Comparison of ENCODE assay signal across 14 cellular contexts in genomic region chr10:29011511-29011910, GRCh38.
DNase-seq lines count a peak whose midpoint lies in the region; ATAC-seq and TF ChIP-seq lines count a peak whose summit lies in the region.
"Had no signal": no experiment of that assay in that cellular context is flagged by ENCODE, and none has a peak within 500 bp of the region (broad histone marks: within the 10 kb centered on the region; RNA-seq: fewer than 3 reads in every experiment).

No MANE protein-coding gene starts in this region.

- no peaks in the 10 kb centered on the region for H4K20me1 ChIP-seq in PC-3 (ENCODE audit: low read length)

- no peak overlapping the region for H4K91ac ChIP-seq in mesenchymal stem cell (ENCODE audit: low read length)

- CTCF ChIA-PET in PC-3 (lab: Charles Lee), result no interaction called here

- H3K4ac ChIP-seq in mesenchymal stem cell (ENCODE audit: low read depth in 1 of 2, low read length in 2 of 2), result no peak overlapping the region

- TF ChIP-seq CTCF in PC-3 (conservative IDR thresholded peaks at IDR 0.05; ENCODE audit: low read depth, low read length), result no peak
- TF ChIP-seq CTCF in astrocyte of the cerebellum (IDR thresholded peaks at IDR 0.05; ENCODE audit: low read depth, low read length, missing control alignments), result no peak
- no peak for TF ChIP-seq CTCF in fibroblast of the aortic adventitia (IDR thresholded peaks at IDR 0.05; ENCODE audit: insufficient read depth, low read length)

- no peak overlapping the region for H4K8ac ChIP-seq in mesenchymal stem cell (ENCODE audit: low read length)

- no peak overlapping the region for H2BK120ac ChIP-seq in mesenchymal stem cell (ENCODE audit: low read depth, low read length)

- 100% methylated on average over 2 of the region's 4 CpGs for WGBS in mesenchymal stem cell

- H3K23ac ChIP-seq in mesenchymal stem cell (ENCODE audit: low read length in 2 of 2), result no peak overlapping the region

- POLR2A ChIA-PET in PC-3 (lab: Charles Lee; ENCODE audit: unreplicated experiment), result no interaction called here

- intact Hi-C loops in PC-3 (cut with micrococcal nuclease), result no loop called here

- DNase-seq in PC-3, result peak; percentile 4
- DNase-seq in astrocyte of the cerebellum (ENCODE audit: low read depth), result peak; percentile 40
- DNase-seq in fibroblast of the aortic adventitia (ENCODE audit: low read depth), result peak; percentile 57
- no peak for DNase-seq in NCI-H524 (lab: John Stamatoyannopoulos, UW)
- DNase-seq in mesenchymal stem cell, result no peak
- DNase-seq in DMS153 (lab: John Stamatoyannopoulos, UW), result no peak
- DNase-seq: BE2C; CD4-positive, alpha-beta memory T cell; COR-L47; DMS53 had no signal

- H3K4me2 ChIP-seq in PC-3 (ENCODE audit: low read length) (peak overlapping the region; percentile 1; the same call in 1 of the 2 replicates), mesenchymal stem cell (ENCODE audit: low read length, poor library complexity, severe bottlenecking) (no peak overlapping the region)
- H3K4me2 ChIP-seq: A549 had no signal

- ATAC-seq in PC-3, result no peak
- no peak for ATAC-seq in GM18520 (IDR thresholded peaks at IDR 0.05; ENCODE audit: unreplicated experiment)
- ATAC-seq: A549, HCT116 had no signal

- no peaks in the 10 kb centered on the region for H3K9me3 ChIP-seq in PC-3 (ENCODE audit: low read length)
- H3K9me3 ChIP-seq in mesenchymal stem cell (ENCODE audit: control insufficient read depth, low read length), result peaks cover 5% of the 10 kb centered on the region
- H3K9me3 ChIP-seq: BE2C had no signal

- H2BK5ac ChIP-seq in mesenchymal stem cell (ENCODE audit: low read depth, low read length, poor library complexity, severe bottlenecking), result no peak overlapping the region

- H3K9me2 ChIP-seq in PC-3 (replicated peaks; ENCODE audit: low read length), result no peaks in the 10 kb centered on the region

- H3K79me1 ChIP-seq in mesenchymal stem cell (replicated peaks; ENCODE audit: low read length, poor library complexity, severe bottlenecking), result no peaks in the 10 kb centered on the region

- peak overlapping the region; percentile 25 for H2AFZ ChIP-seq in PC-3 (ENCODE audit: low read length)
- no peak overlapping the region for H2AFZ ChIP-seq in mesenchymal stem cell (ENCODE audit: low read depth, low read length)

- no peak overlapping the region for H2BK12ac ChIP-seq in mesenchymal stem cell (ENCODE audit: low read length in 2 of 2)

- no peaks in the 10 kb centered on the region for H3K36me3 ChIP-seq in PC-3 (ENCODE audit: low read depth, low read length)
- no peaks in the 10 kb centered on the region for H3K36me3 ChIP-seq in mesenchymal stem cell (ENCODE audit: control insufficient read depth in 1 of 2, insufficient read depth in 2 of 2, low read depth in 1 of 2, low read length in 2 of 2)
- H3K36me3 ChIP-seq: BE2C had no signal

- no peaks in the 10 kb centered on the region for H3F3A ChIP-seq in PC-3 (ENCODE audit: low read length, unreplicated experiment)

- no peak overlapping the region for H3K9ac ChIP-seq in PC-3 (ENCODE audit: low read length)
- no peak overlapping the region for H3K9ac ChIP-seq in mesenchymal stem cell (ENCODE audit: low read length)

- H2BK15ac ChIP-seq in mesenchymal stem cell (ENCODE audit: low read depth, poor library complexity, severe bottlenecking), result no peak overlapping the region

- H3K27ac ChIP-seq in PC-3 (ENCODE audit: low read length) (no peak overlapping the region), mesenchymal stem cell (ENCODE audit: low read length, poor library complexity, severe bottlenecking) (no peak overlapping the region)
- H3K27ac ChIP-seq: A549, C4-2B had no signal

- H3K4me3 ChIP-seq in PC-3 (ENCODE audit: low read length) (no peak overlapping the region), astrocyte of the cerebellum (ENCODE audit: low read depth, low read length) (no peak overlapping the region), fibroblast of the aortic adventitia (ENCODE audit: low read depth, low read length) (no peak overlapping the region), mesenchymal stem cell (ENCODE audit: insufficient read depth in 1 of 2, low read depth in 1 of 2, low read length in 2 of 2) (no peak overlapping the region)
- H3K4me3 ChIP-seq: A549 had no signal

- H3K27me3 ChIP-seq in PC-3 (ENCODE audit: low read length) (no peaks in the 10 kb centered on the region), mesenchymal stem cell (ENCODE audit: control insufficient read depth in 1 of 2, insufficient read depth in 1 of 2, low read length in 2 of 2) (peaks cover 0 to 16% of the 10 kb centered on the region in 2 experiments)
- H3K27me3 ChIP-seq: BE2C had no signal

- no peak overlapping the region for H3K18ac ChIP-seq in mesenchymal stem cell (ENCODE audit: low read depth in 1 of 2, low read length in 2 of 2)

- H3K14ac ChIP-seq in mesenchymal stem cell (ENCODE audit: low read length in 2 of 2), result no peak overlapping the region

- H2AK5ac ChIP-seq in mesenchymal stem cell (ENCODE audit: low read length, severe bottlenecking), result no peak overlapping the region

- in situ Hi-C loops in astrocyte of the cerebellum (cut with HindIII; ENCODE audit: low sequenced_read_pairs), result no loop called here

- H3K4me1 ChIP-seq in PC-3 (ENCODE audit: insufficient read depth, low read length) (no peaks in the 10 kb centered on the region), mesenchymal stem cell (ENCODE audit: control insufficient read depth, insufficient read depth, low read depth, low read length) (peaks cover 9% of the 10 kb centered on the region)
- H3K4me1 ChIP-seq: BE2C had no signal

- no TSS peak for BruUV-seq in PC-3 (replicated peaks; lab: Mats Ljungman, UMichigan)

- H3K79me2 ChIP-seq in PC-3 (ENCODE audit: low read length), result no peaks in the 10 kb centered on the region

Comparison
In these comparisons a context has a peak if more than half of its experiments do, and no peak if none do; other contexts are left out.
1. DNase-seq: peak in PC-3 (single experiment), astrocyte of the cerebellum (single experiment) and fibroblast of the aortic adventitia (single experiment); none in NCI-H524 (0 of 2), mesenchymal stem cell (single experiment) and DMS153 (single experiment).